Comparison of ENCODE assay signal across 18 cellular contexts in genomic region chr20:61976275-61976649, GRCh38.
"Had no signal": no experiment of that assay in that cellular context is flagged by ENCODE, and none has a peak within 500 bp of the region (broad histone marks: within the 10 kb centered on the region; RNA-seq: fewer than 3 reads in every experiment).

No MANE protein-coding gene starts in this region.

- H3K9me3 ChIP-seq: gastrocnemius medialis, heart left ventricle, tibial artery, vagina had no signal

- H3K27ac ChIP-seq: gastrocnemius medialis, heart left ventricle, tibial artery, vagina had no signal

- ATAC-seq: activated T-cell treated with anti-CD3 and anti-CD28 coated beads, Interleukin-2, amount 50 U/mL, for 4 hours; gastrocnemius medialis; naive thymus-derived CD4-positive, alpha-beta T cell had no signal

- DNase-seq: activated CD4-positive, alpha-beta T cell treated with anti-CD3 and anti-CD28 coated beads, Interleukin-2, amount 50 U/mL, for 1 hour; activated CD4-positive, CD25-positive, alpha-beta regulatory T cell treated with anti-CD3 and anti-CD28 coated beads, Interleukin-2, amount 50 U/mL, for 72 hours; activated CD8-positive, alpha-beta memory T cell treated with anti-CD3 and anti-CD28 coated beads, Interleukin-2, amount 50 U/mL, for 4 hours; activated naive CD4-positive, alpha-beta T cell treated with anti-CD3 and anti-CD28 coated beads for 36 hours; activated T-cell treated with anti-CD3 and anti-CD28 coated beads, Interleukin-2, amount 50 U/mL, for 4 hours; cortex of kidney; gastrocnemius medialis; heart left ventricle; kidney glomerular epithelial cell; mesenchymal stem cell; naive thymus-derived CD4-positive, alpha-beta T cell; stimulated activated CD4-positive, alpha-beta T cell treated with anti-CD3 and anti-CD28 coated beads, Interleukin-12 subunit alpha, Interleukin-12 subunit beta, amount 100 ng/mL, for 4 hours; stimulated activated CD4-positive, alpha-beta T cell treated with anti-CD3 and anti-CD28 coated beads, Interleukin-1b, Interleukin-23, amount 100 ng/mL, for 48 hours; stimulated activated naive CD4-positive, alpha-beta T cell treated with Interleukin-2 at 50 U/mL for 16 hours; T-helper 1 cell; T-helper 9 cell; tibial artery had no signal

- H3K4me3 ChIP-seq: gastrocnemius medialis, heart left ventricle, tibial artery, vagina had no signal

- H3K4me1 ChIP-seq: gastrocnemius medialis, tibial artery, vagina had no signal

- H3K27me3 ChIP-seq: gastrocnemius medialis, heart left ventricle, tibial artery, vagina had no signal
